Comparison of ENCODE assay signal across 1 cellular context in the genomic region with DNA sequence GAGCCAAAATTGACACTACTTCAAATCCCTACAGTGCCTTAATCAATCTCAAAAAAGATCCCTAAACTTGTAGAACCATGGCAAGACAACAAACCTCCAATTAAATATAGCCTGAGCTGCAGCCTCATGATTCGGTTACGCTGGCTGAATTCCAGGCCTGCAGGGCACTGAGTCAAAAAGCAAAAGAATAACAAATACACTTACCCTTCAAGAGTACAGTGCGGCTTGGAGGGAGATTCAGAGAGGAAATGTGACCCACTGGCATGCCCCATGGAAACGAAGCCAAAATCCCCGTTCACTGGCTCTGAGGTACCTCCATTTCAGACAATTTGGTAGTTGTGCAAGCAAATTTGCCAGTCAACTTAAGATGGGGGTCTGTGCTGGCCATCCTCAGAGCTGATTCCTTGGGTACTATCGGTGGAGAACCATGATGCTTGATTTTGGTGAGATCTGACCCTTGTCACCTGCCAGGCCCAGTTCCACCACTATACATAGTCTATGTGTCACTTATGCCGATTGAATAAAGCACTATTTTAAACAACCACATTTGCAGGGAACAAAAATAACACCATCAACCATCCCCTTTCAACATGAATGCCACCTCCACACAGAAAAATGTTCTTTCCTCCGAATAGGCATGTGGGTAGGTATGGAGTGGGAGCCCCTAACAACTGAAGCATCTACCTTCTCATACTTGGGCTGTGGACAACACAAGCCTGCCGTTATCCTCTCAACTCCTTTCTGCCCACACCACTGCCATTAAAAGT.
TF ChIP-seq lines count a peak whose summit lies in the region.

No MANE protein-coding gene starts in this region.

TF ChIP-seq in GM12878, 131 proteins besides CTCF, POLR2A, EP300 and RAD21 (continued from another document):
- no peak for TF ChIP-seq MTA3 (IDR thresholded peaks at IDR 0.05; ENCODE audit: borderline replicate concordance, low read length)
- TF ChIP-seq SIN3A (IDR thresholded peaks at IDR 0.05; ENCODE audit: low read depth, low read length) = no peak
- TF ChIP-seq WRNIP1 (IDR thresholded peaks at IDR 0.05; ENCODE audit: borderline replicate concordance, low read depth, low read length) = no peak
- TF ChIP-seq BACH1 (IDR thresholded peaks at IDR 0.05; ENCODE audit: borderline replicate concordance) = no peak
- no peak for TF ChIP-seq TARDBP (IDR thresholded peaks at IDR 0.05; ENCODE audit: borderline replicate concordance)
- TF ChIP-seq, protein P1, sequence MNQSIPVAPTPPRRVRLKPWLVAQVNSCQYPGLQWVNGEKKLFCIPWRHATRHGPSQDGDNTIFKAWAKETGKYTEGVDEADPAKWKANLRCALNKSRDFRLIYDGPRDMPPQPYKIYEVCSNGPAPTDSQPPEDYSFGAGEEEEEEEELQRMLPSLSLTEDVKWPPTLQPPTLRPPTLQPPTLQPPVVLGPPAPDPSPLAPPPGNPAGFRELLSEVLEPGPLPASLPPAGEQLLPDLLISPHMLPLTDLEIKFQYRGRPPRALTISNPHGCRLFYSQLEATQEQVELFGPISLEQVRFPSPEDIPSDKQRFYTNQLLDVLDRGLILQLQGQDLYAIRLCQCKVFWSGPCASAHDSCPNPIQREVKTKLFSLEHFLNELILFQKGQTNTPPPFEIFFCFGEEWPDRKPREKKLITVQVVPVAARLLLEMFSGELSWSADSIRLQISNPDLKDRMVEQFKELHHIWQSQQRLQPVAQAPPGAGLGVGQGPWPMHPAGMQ (IDR thresholded peaks at IDR 0.05; ENCODE audit: borderline replicate concordance) = no peak
- TF ChIP-seq, protein P2, sequence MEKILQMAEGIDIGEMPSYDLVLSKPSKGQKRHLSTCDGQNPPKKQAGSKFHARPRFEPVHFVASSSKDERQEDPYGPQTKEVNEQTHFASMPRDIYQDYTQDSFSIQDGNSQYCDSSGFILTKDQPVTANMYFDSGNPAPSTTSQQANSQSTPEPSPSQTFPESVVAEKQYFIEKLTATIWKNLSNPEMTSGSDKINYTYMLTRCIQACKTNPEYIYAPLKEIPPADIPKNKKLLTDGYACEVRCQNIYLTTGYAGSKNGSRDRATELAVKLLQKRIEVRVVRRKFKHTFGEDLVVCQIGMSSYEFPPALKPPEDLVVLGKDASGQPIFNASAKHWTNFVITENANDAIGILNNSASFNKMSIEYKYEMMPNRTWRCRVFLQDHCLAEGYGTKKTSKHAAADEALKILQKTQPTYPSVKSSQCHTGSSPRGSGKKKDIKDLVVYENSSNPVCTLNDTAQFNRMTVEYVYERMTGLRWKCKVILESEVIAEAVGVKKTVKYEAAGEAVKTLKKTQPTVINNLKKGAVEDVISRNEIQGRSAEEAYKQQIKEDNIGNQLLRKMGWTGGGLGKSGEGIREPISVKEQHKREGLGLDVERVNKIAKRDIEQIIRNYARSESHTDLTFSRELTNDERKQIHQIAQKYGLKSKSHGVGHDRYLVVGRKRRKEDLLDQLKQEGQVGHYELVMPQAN (conservative IDR thresholded peaks at IDR 0.05) = no peak
- TF ChIP-seq RAD51 (IDR thresholded peaks at IDR 0.05) = no peak
